In genomic region chr10:80079312-80079613, GRCh38 we compare ENCODE assay signal across 8 cellular contexts. TPM values are rescaled to one million over a fixed set of nuclear protein-coding genes. Genes with fewer than 3 reads are reported as not detected.
A peak's percentile ranks its signal among the peaks of the same experiment; 100 is the strongest.
DNase-seq lines count a peak whose midpoint lies in the region; ATAC-seq and TF ChIP-seq lines count a peak whose summit lies in the region.

No MANE protein-coding gene starts in this region.

- no peaks in the 10 kb centered on the region for H3K27me3 ChIP-seq in dorsolateral prefrontal cortex

- no peaks in the 10 kb centered on the region for H3K27me3 Mint-ChIP-seq in natural killer cell (ENCODE audit: low read depth in 2 of 2)

- no peaks in the 10 kb centered on the region for H3K9me3 Mint-ChIP-seq in natural killer cell

- no peak for DNase-seq in AG10803 (ENCODE audit: low read depth)
- no peak for DNase-seq in LNCaP clone FGC (ENCODE audit: low read depth)
- no peak for DNase-seq in dorsolateral prefrontal cortex
- no peak for DNase-seq in natural killer cell
- DNase-seq in NCI-H1436 (lab: John Stamatoyannopoulos, UW), result no peak
- no peak for DNase-seq in DMS 273 treated with DMSO at 0.1 percent for 48 hours (lab: John Stamatoyannopoulos, UW)
- DNase-seq in NCI-H1105 treated with DMSO at 0.1 percent for 48 hours (lab: John Stamatoyannopoulos, UW), result no peak
- no peak for DNase-seq in NCI-H1092 (lab: John Stamatoyannopoulos, UW)

- H3K4me1 Mint-ChIP-seq in natural killer cell, result peaks cover 20% of the 10 kb centered on the region in 2 donors

- H3K4me3 ChIP-seq in AG10803 (ENCODE audit: low read length) (peak overlapping the region; percentile 98), LNCaP clone FGC (ENCODE audit: low read depth, low read length) (peak overlapping the region; percentile 90), dorsolateral prefrontal cortex (peak overlapping the region; percentile 29 to 99 (median 91))

- peak overlapping the region in 56 of 59 donors; percentile 85 to 100 (median 98) for H3K27ac ChIP-seq in dorsolateral prefrontal cortex

- H3K4me3 Mint-ChIP-seq in natural killer cell, result peak overlapping the region; percentile 99

- no peak for TF ChIP-seq CTCF in AG10803 (conservative IDR thresholded peaks at IDR 0.05; ENCODE audit: low read length)
- no peak for TF ChIP-seq CTCF in LNCaP clone FGC (IDR thresholded peaks at IDR 0.05; ENCODE audit: control insufficient read depth, extremely low read depth, insufficient read depth)
- TF ChIP-seq CTCF in dorsolateral prefrontal cortex (IDR thresholded peaks at IDR 0.05 in 54 of 56, conservative IDR thresholded peaks at IDR 0.05 in 2 of 56; ENCODE audit: low read depth in 1 of 56, partially characterized antibody in 56 of 56), result peak in 4 of 56 donors; percentile 2 to 12 (median 5)
- no peak for TF ChIP-seq CTCF in natural killer cell (IDR thresholded peaks at IDR 0.05)

- peaks cover 3% of the 10 kb centered on the region for H3K36me3 Mint-ChIP-seq in natural killer cell

- intact Hi-C loops in dorsolateral prefrontal cortex (cut with DNase I), result loop anchor here in 1 of 2 donors (5.0 kb wide), 1 partner anchor 63 kb away; no protein-coding TSS in a partner anchor
- intact Hi-C loops in natural killer cell (cut with micrococcal nuclease), result no loop called here

- ATAC-seq in natural killer cell, result no peak

- peak overlapping the region; percentile 91 to 97 for H3K27ac Mint-ChIP-seq in natural killer cell

RNA-seq across cellular contexts. Expression of gene TMEM254, which starts 0.8 kb away (rescaled TPM):
- total RNA-seq in dorsolateral prefrontal cortex (10 to 100 TPM; 13.2 to 31.9 (median 22.3) TPM), natural killer cell (10 to 100 TPM in 2 of 3 donors, 1 to 10 TPM in 1; 7.1 to 11.1 (median 10.3) TPM)

RNA-seq across cellular contexts. Expression of gene PLAC9, which starts 53.3 kb away (rescaled TPM):
- 10 to 100 TPM in 3 of 120 experiments, 1 to 10 TPM in 115, not detected in 2; 1.1 to 15.2 (median 4.3) TPM for total RNA-seq in dorsolateral prefrontal cortex
- total RNA-seq in natural killer cell, result not detected
